8 cellular contexts compared by ENCODE assay signal in genomic region chr3:43995078-43995928, GRCh38.
A peak's percentile ranks its signal among the peaks of the same experiment; 100 is the strongest.
DNase-seq lines count a peak whose midpoint lies in the region; ATAC-seq and TF ChIP-seq lines count a peak whose summit lies in the region.

No MANE protein-coding gene starts in this region.

- no peak for TF ChIP-seq POLR2A in esophagus squamous epithelium (IDR thresholded peaks at IDR 0.05)

- H3K27ac Mint-ChIP-seq in activated B cell treated with CpG ODN at 0.5 μM for 24 hours = no peak overlapping the region

- peaks cover 0 to 15% (median 0%) of the 10 kb centered on the region in 3 donors for H3K9me3 ChIP-seq in esophagus squamous epithelium

- peak; percentile 66 for DNase-seq in Daoy (ENCODE audit: low read depth)
- DNase-seq in HS-27A (ENCODE audit: low read depth) = peak; percentile 56
- peak; percentile 42 for DNase-seq in activated B cell treated with CpG ODN at 0.5 μM for 24 hours
- DNase-seq in foreskin fibroblast = peak in 1 of 2 donors; percentile 87
- DNase-seq in skeletal muscle cell (ENCODE audit: low read depth) = no peak
- no peak for DNase-seq in esophagus squamous epithelium (lab: John Stamatoyannopoulos, UW)

- H3K27me3 Mint-ChIP-seq in activated B cell treated with CpG ODN at 0.5 μM for 24 hours = peaks cover 68% of the 10 kb centered on the region

- CTCF ChIA-PET in activated B cell treated with CpG ODN at 0.5 μM for 24 hours (lab: Charles Lee) = interaction anchor here (1.1 to 3.3 kb wide), 10 partner anchors 41 to 203 kb away, joined by 3 to 20 read pairs (median 3); no protein-coding TSS in a partner anchor

- TF ChIP-seq CTCF in activated B cell treated with CpG ODN at 0.5 μM for 24 hours (IDR thresholded peaks at IDR 0.05) = no peak
- TF ChIP-seq CTCF in foreskin fibroblast (IDR thresholded peaks at IDR 0.05; ENCODE audit: low read depth, low read length) = peak; percentile 10
- TF ChIP-seq CTCF in esophagus squamous epithelium (IDR thresholded peaks at IDR 0.05) = no peak

- ATAC-seq in activated B cell treated with CpG ODN at 0.5 μM for 24 hours (ENCODE audit: low read depth) = peak; percentile 38
- ATAC-seq in GM21529 (IDR thresholded peaks at IDR 0.05; ENCODE audit: unreplicated experiment) = no peak
- no peak for ATAC-seq in HG03095 (IDR thresholded peaks at IDR 0.05; ENCODE audit: unreplicated experiment)

- H3K4me3 ChIP-seq in foreskin fibroblast (ENCODE audit: low read depth in 1 of 2, low read length in 2 of 2) (peak overlapping the region; percentile 77 to 84), skeletal muscle cell (ENCODE audit: low read depth, low read length) (peak overlapping the region; percentile 80), esophagus squamous epithelium (peak overlapping the region in 2 of 4 donors; percentile 36 to 57)

- POLR2A ChIA-PET in activated B cell treated with CpG ODN at 0.5 μM for 24 hours (lab: Charles Lee) = interaction anchor here (0.9 to 1.2 kb wide), 4 partner anchors 50 to 305 kb away, joined by 3 to 6 read pairs (median 4); partner anchors contain the start of gene ABHD5

- intact Hi-C loops in activated B cell treated with CpG ODN at 0.5 μM for 24 hours (cut with micrococcal nuclease) (loop anchor here (5.0 kb wide), 1 partner anchor 373 kb away; the partner anchor contains the start of gene ANO10), esophagus squamous epithelium (cut with DNase I) (no loop called here)

- H3K4me3 Mint-ChIP-seq in activated B cell treated with CpG ODN at 0.5 μM for 24 hours = peak overlapping the region; percentile 89

- H3K27ac ChIP-seq in esophagus squamous epithelium = no peak overlapping the region

- no peaks in the 10 kb centered on the region for H3K36me3 Mint-ChIP-seq in activated B cell treated with CpG ODN at 0.5 μM for 24 hours (ENCODE audit: low read depth)

- H3K36me3 ChIP-seq in esophagus squamous epithelium = no peaks in the 10 kb centered on the region

- peaks cover 33 to 100% (median 42%) of the 10 kb centered on the region in 4 donors for H3K27me3 ChIP-seq in esophagus squamous epithelium

- peaks cover 12% of the 10 kb centered on the region for H3K9me3 Mint-ChIP-seq in activated B cell treated with CpG ODN at 0.5 μM for 24 hours

- WGBS in esophagus squamous epithelium, 2 donors = 2 to 3% methylated on average over 7 to 33 of the region's 90 CpGs

- peaks cover 42 to 53% (median 52%) of the 10 kb centered on the region in 3 donors for H3K4me1 ChIP-seq in esophagus squamous epithelium

- peaks cover 46% of the 10 kb centered on the region for H3K4me1 Mint-ChIP-seq in activated B cell treated with CpG ODN at 0.5 μM for 24 hours

Comparison
In these comparisons a context has a peak if more than half of its experiments do, and no peak if none do; other contexts are left out.
1. DNase-seq: peak in Daoy (single experiment), HS-27A (single experiment) and activated B cell treated with CpG ODN at 0.5 μM for 24 hours (single experiment); none in skeletal muscle cell (single experiment) and esophagus squamous epithelium (single experiment).